In the genomic region with DNA sequence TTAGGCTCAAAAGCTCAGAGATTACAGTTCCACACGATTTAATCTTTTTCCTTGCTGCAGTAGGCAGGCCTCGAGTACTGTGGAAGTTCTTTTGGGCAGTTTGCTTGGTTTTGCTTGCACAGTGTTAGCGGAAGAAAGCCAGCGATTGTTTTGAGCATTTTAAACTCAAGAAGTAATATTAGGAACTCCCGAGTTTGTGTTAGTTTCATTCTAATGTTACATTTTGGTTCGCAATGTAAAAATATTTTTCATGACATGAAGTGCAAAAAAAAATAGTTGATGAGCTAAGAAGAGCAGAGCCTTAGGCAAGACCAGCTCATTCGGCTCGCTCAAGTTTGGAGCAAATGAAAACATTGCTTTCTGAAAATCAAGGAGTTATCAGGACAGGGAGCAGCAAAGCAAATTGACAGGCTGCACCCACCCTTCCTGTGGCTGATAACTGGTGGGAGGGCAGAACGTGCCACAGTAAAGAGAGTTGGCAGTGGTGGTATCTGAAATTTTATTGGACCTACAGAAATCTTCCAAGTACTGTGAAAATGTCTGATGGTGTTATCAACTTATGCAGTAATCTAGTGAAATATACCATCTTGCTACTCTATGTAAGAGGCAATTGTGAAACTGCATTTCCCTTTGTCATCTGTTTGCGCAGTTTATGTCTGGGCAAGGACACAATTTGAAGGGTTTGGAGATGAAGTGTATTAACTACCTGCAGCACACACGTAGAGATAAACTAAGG, we compare ENCODE assay signal across 8 cellular contexts. TPM values are rescaled to one million over a fixed set of nuclear protein-coding genes. Genes with fewer than 3 reads are reported as not detected.
DNase-seq lines count a peak whose midpoint lies in the region; ATAC-seq and TF ChIP-seq lines count a peak whose summit lies in the region.

No MANE protein-coding gene starts in this region.

- no peak for TF ChIP-seq POLR2A in heart left ventricle (IDR thresholded peaks at IDR 0.05)

- peak overlapping the region; percentile 78 to 93 (median 91) for H3K4me3 ChIP-seq in heart left ventricle

- no peak for ATAC-seq in heart left ventricle
- no peak for ATAC-seq in Right ventricle myocardium superior (ENCODE audit: poor library complexity)
- no peak for ATAC-seq in activated naive CD4-positive, alpha-beta T cell treated with anti-CD3 and anti-CD28 coated beads, Interleukin-2, amount 50 U/mL, for 72 hours
- no peak for ATAC-seq in GM18873 (IDR thresholded peaks at IDR 0.05; ENCODE audit: low FRiP score, unreplicated experiment)

- H3K9me3 Mint-ChIP-seq in activated naive CD4-positive, alpha-beta T cell treated with anti-CD3 and anti-CD28 coated beads, Interleukin-2, amount 50 U/mL, for 72 hours, result no peaks in the 10 kb centered on the region

- no peaks in the 10 kb centered on the region for H3K9me3 ChIP-seq in heart left ventricle

- DNase-seq in heart left ventricle (peak in 1 of 5 donors; percentile 21), Right ventricle myocardium superior (no peak), hepatic stellate cell (ENCODE audit: low spot score) (no peak), NCI-H2171 (lab: John Stamatoyannopoulos, UW) (no peak)
- no peak for DNase-seq in activated naive CD4-positive, alpha-beta T cell treated with anti-CD3 and anti-CD28 coated beads, Interleukin-2, amount 50 U/mL, for 72 hours (ENCODE audit: low spot score in 2 of 2)

- TF ChIP-seq CTCF in heart left ventricle (IDR thresholded peaks at IDR 0.05), result no peak

- no peaks in the 10 kb centered on the region for H3K36me3 ChIP-seq in heart left ventricle

- peak overlapping the region; percentile 88 to 96 for H3K27ac Mint-ChIP-seq in activated naive CD4-positive, alpha-beta T cell treated with anti-CD3 and anti-CD28 coated beads, Interleukin-2, amount 50 U/mL, for 72 hours

- intact Hi-C loops in heart left ventricle (cut with DNase I) (loop anchor here (2.0 to 10.0 kb wide), 12 partner anchors 121 to 349 kb away; a partner anchor contains a TSS), Right ventricle myocardium superior (cut with DNase I) (no loop called here)

- peaks cover 9 to 25% of the 10 kb centered on the region in 2 donors for H3K36me3 Mint-ChIP-seq in activated naive CD4-positive, alpha-beta T cell treated with anti-CD3 and anti-CD28 coated beads, Interleukin-2, amount 50 U/mL, for 72 hours

- WGBS in heart left ventricle, 4 donors, result 4 to 6% (median 5%) methylated on average over 11 of the region's 11 CpGs

- H3K4me1 ChIP-seq in heart left ventricle, result peaks cover 3 to 73% (median 50%) of the 10 kb centered on the region in 12 donors

- H3K27me3 ChIP-seq in heart left ventricle (no peaks in the 10 kb centered on the region), layer of hippocampus (ENCODE audit: control insufficient read depth, insufficient read depth, low read length) (no peaks in the 10 kb centered on the region)

- peak overlapping the region; percentile 91 to 99 (median 96) for H3K27ac ChIP-seq in heart left ventricle
- peak overlapping the region; percentile 54 for H3K27ac ChIP-seq in layer of hippocampus (ENCODE audit: low read depth, low read length)
- peak overlapping the region; percentile 23 for H3K27ac ChIP-seq in temporal lobe (ENCODE audit: low read depth, low read length)

RNA-seq across cellular contexts. Expression of a gene that starts 1.4 kb away (rescaled TPM):
- total RNA-seq in heart left ventricle (10 to 100 TPM; 47.1 to 80.9 (median 54.7) TPM), Right ventricle myocardium superior (64.5 TPM), temporal lobe (73.0 TPM)
- polyA plus RNA-seq in heart left ventricle, result 10 to 100 TPM; 10.4 to 21.1 TPM
- 10 to 100 TPM; 17.8 to 20.5 TPM for total RNA-seq in activated naive CD4-positive, alpha-beta T cell treated with anti-CD3 and anti-CD28 coated beads, Interleukin-2, amount 50 U/mL, for 72 hours

Comparison
In these comparisons a context has a peak if more than half of its experiments do, and no peak if none do; other contexts are left out.
1. H3K27ac ChIP-seq: peak in every context shown above with its lines; median percentile 96 in heart left ventricle; 54 in layer of hippocampus; 23 in temporal lobe.